ENCODE assay signal across 9 cellular contexts in the genomic region with DNA sequence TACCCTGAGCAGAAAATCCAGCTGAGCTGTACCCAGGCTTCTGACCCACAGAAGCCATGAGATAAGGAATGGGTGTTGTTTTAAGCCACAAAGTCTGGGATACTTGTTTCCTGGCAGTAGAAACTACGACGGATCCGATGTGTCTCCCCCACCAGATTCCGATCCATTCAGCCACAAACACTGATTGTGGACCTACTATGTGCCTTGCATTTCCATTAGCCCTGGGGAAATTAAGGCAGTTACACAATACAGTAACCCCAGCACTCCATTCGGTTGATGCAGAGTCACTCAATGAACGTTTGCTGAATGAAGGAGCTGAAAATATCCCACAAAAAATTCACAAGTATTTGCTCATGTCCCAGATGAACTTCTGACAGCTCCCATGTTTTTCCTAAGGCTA. TPM values are rescaled to one million over a fixed set of nuclear protein-coding genes. Genes with fewer than 3 reads are reported as not detected.
"Had no signal": no experiment of that assay in that cellular context is flagged by ENCODE, and none has a peak within 500 bp of the region (broad histone marks: within the 10 kb centered on the region; RNA-seq: fewer than 3 reads in every experiment).

No MANE protein-coding gene starts in this region.

- H2AFZ ChIP-seq: GM23338 had no signal

- H3K27ac Mint-ChIP-seq: GM23338, HFFc6, IgD-negative memory B cell had no signal

- H3K4me1 ChIP-seq: HAP-1 had no signal

- H3K4me3 Mint-ChIP-seq: GM23338, HFFc6, IgD-negative memory B cell had no signal

- H3K4me3 ChIP-seq: GM23338, HAP-1 had no signal

- H3K27ac ChIP-seq: HL-60 had no signal

- H3K4me1 Mint-ChIP-seq: IgD-negative memory B cell had no signal

- DNase-seq: H7, HFFc6, KG1 had no signal

- H3K36me3 Mint-ChIP-seq: IgD-negative memory B cell had no signal

- FAIRE-seq: HepG2 had no signal

- H3K36me3 ChIP-seq: HAP-1 had no signal

- H3K4me2 ChIP-seq: GM23338 had no signal

- H3K9me3 ChIP-seq: HAP-1 had no signal

- ATAC-seq: GM23338, HCT116, HepG2 had no signal

RNA-seq across cellular contexts. Expression of gene KAZN, which starts 29.8 kb away (rescaled TPM):
- polyA plus RNA-seq: IgD-negative memory B cell had no signal
